Comparison of ENCODE assay signal across 8 cellular contexts in genomic region chrX:69093960-69094935, GRCh38.
DNase-seq lines count a peak whose midpoint lies in the region; ATAC-seq lines count a peak whose summit lies in the region.

No MANE protein-coding gene starts in this region.

- ATAC-seq in GM21447 (IDR thresholded peaks at IDR 0.05; ENCODE audit: unreplicated experiment) (peak; percentile 55), HG02884 (IDR thresholded peaks at IDR 0.05; ENCODE audit: unreplicated experiment) (no peak)

- DNase-seq in D341Med (ENCODE audit: low spot score): peak; percentile 68
- peak; percentile 52 for DNase-seq in NCI-H1092 (lab: John Stamatoyannopoulos, UW)
- DNase-seq in activated CD4-positive, alpha-beta T cell treated with anti-CD3 and anti-CD28 coated beads, Interleukin-2, amount 50 U/mL, for 1 hour: peak; percentile 9
- peak; percentile 36 for DNase-seq in fibroblast of gingiva (ENCODE audit: low read depth)
- peak; percentile 19 for DNase-seq in non-pigmented ciliary epithelial cell (ENCODE audit: low read depth)
- no peak for DNase-seq in activated gamma-delta T cell (lab: John Stamatoyannopoulos, UW)
